In genomic region chr16:57603110-57604024, GRCh38 we compare ENCODE assay signal across 18 cellular contexts. TPM values are rescaled to one million over a fixed set of nuclear protein-coding genes. Genes with fewer than 3 reads are reported as not detected.
DNase-seq lines count a peak whose midpoint lies in the region; ATAC-seq lines count a peak whose summit lies in the region.
"Had no signal": no experiment of that assay in that cellular context is flagged by ENCODE, and none has a peak within 500 bp of the region (broad histone marks: within the 10 kb centered on the region; RNA-seq: fewer than 3 reads in every experiment).

No MANE protein-coding gene starts in this region.

- POLR2A ChIA-PET in naive thymus-derived CD8-positive, alpha-beta T cell (lab: Charles Lee) = interaction anchor here (1.8 kb wide), 1 partner anchor 11 kb away, joined by 12 read pairs; no protein-coding TSS in a partner anchor

- no peaks in the 10 kb centered on the region for H3K36me3 ChIP-seq in KOPT-K1 (ENCODE audit: insufficient read depth, low read length)
- H3K36me3 ChIP-seq: brain microvascular endothelial cell, neutrophil, SJSA1 had no signal

- peaks cover 52% of the 10 kb centered on the region for H3K4me1 Mint-ChIP-seq in T-helper 2 cell treated with Interferon-gamma antibody and Interleukin-4, amounts not matched to agents 5 μg/mL and 100 μg/mL, for 36 hours (ENCODE audit: low read depth)
- H3K4me1 Mint-ChIP-seq in activated CD8-positive, alpha-beta memory T cell treated with anti-CD3 and anti-CD28 coated beads, Interleukin-2, amount 10 ng/mL, durations not matched to agents 7 days and 5 days = peaks cover 83% of the 10 kb centered on the region
- H3K4me1 Mint-ChIP-seq in naive thymus-derived CD8-positive, alpha-beta T cell = peaks cover 15 to 60% (median 43%) of the 10 kb centered on the region in 4 donors

- peaks cover 12% of the 10 kb centered on the region for H3K27me3 Mint-ChIP-seq in T-helper 2 cell treated with Interferon-gamma antibody and Interleukin-4, amounts not matched to agents 5 μg/mL and 100 μg/mL, for 36 hours (ENCODE audit: low read depth)
- H3K27me3 Mint-ChIP-seq in activated CD8-positive, alpha-beta memory T cell treated with anti-CD3 and anti-CD28 coated beads, Interleukin-2, amount 10 ng/mL, durations not matched to agents 7 days and 5 days = no peaks in the 10 kb centered on the region
- H3K27me3 Mint-ChIP-seq in naive thymus-derived CD8-positive, alpha-beta T cell = no peaks in the 10 kb centered on the region
- H3K27me3 Mint-ChIP-seq: stimulated activated naive CD8-positive, alpha-beta T cell treated with anti-CD3 and anti-CD28 coated beads, Interleukin-15, amount 100 ng/mL, for 72 hours had no signal

- H3K9me3 ChIP-seq in KOPT-K1 (ENCODE audit: insufficient read depth, low read length, poor library complexity, severe bottlenecking) = no peaks in the 10 kb centered on the region
- H3K9me3 ChIP-seq: neutrophil, SJSA1 had no signal

- CTCF ChIA-PET in activated CD8-positive, alpha-beta memory T cell treated with anti-CD3 and anti-CD28 coated beads, Interleukin-2, amount 10 ng/mL, durations not matched to agents 7 days and 5 days (lab: Charles Lee) = interaction anchor here (1.1 to 14.0 kb wide), 5 partner anchors 9 to 45 kb away, joined by 3 to 230 read pairs (median 55); no protein-coding TSS in a partner anchor

- H3K27ac Mint-ChIP-seq in T-helper 2 cell treated with Interferon-gamma antibody and Interleukin-4, amounts not matched to agents 5 μg/mL and 100 μg/mL, for 36 hours = peak overlapping the region; percentile 14
- peak overlapping the region; percentile 65 for H3K27ac Mint-ChIP-seq in activated CD8-positive, alpha-beta memory T cell treated with anti-CD3 and anti-CD28 coated beads, Interleukin-2, amount 10 ng/mL, durations not matched to agents 7 days and 5 days
- peak overlapping the region; percentile 13 to 98 (median 82) for H3K27ac Mint-ChIP-seq in naive thymus-derived CD8-positive, alpha-beta T cell
- H3K27ac Mint-ChIP-seq: activated B cell treated with CpG ODN at 0.5 μM for 24 hours had no signal

- peaks cover 4% of the 10 kb centered on the region for H3K9me3 Mint-ChIP-seq in T-helper 2 cell treated with Interferon-gamma antibody and Interleukin-4, amounts not matched to agents 5 μg/mL and 100 μg/mL, for 36 hours
- peaks cover under 1% of the 10 kb centered on the region for H3K9me3 Mint-ChIP-seq in activated CD8-positive, alpha-beta memory T cell treated with anti-CD3 and anti-CD28 coated beads, Interleukin-2, amount 10 ng/mL, durations not matched to agents 7 days and 5 days (ENCODE audit: low read depth)
- peaks cover 0 to 3% (median 0%) of the 10 kb centered on the region in 9 donors for H3K9me3 Mint-ChIP-seq in naive thymus-derived CD8-positive, alpha-beta T cell
- H3K9me3 Mint-ChIP-seq: activated B cell treated with CpG ODN at 0.5 μM for 24 hours had no signal

- peak overlapping the region; percentile 91 for H3K27ac ChIP-seq in KOPT-K1 (ENCODE audit: low read depth, low read length, poor library complexity, severe bottlenecking)
- H3K27ac ChIP-seq: brain microvascular endothelial cell, neutrophil, SJSA1 had no signal

- no peak overlapping the region for H3K4me3 Mint-ChIP-seq in T-helper 2 cell treated with Interferon-gamma antibody and Interleukin-4, amounts not matched to agents 5 μg/mL and 100 μg/mL, for 36 hours
- no peak overlapping the region for H3K4me3 Mint-ChIP-seq in activated CD8-positive, alpha-beta memory T cell treated with anti-CD3 and anti-CD28 coated beads, Interleukin-2, amount 10 ng/mL, durations not matched to agents 7 days and 5 days
- peak overlapping the region in 3 of 10 donors; percentile 4 to 39 (median 5) for H3K4me3 Mint-ChIP-seq in naive thymus-derived CD8-positive, alpha-beta T cell
- H3K4me3 Mint-ChIP-seq: activated B cell treated with CpG ODN at 0.5 μM for 24 hours had no signal

- H3K36me3 Mint-ChIP-seq in T-helper 2 cell treated with Interferon-gamma antibody and Interleukin-4, amounts not matched to agents 5 μg/mL and 100 μg/mL, for 36 hours (ENCODE audit: low read depth) = peaks cover 2% of the 10 kb centered on the region
- H3K36me3 Mint-ChIP-seq in activated CD8-positive, alpha-beta memory T cell treated with anti-CD3 and anti-CD28 coated beads, Interleukin-2, amount 10 ng/mL, durations not matched to agents 7 days and 5 days = peaks cover 14% of the 10 kb centered on the region
- peaks cover 0 to 3% (median 0%) of the 10 kb centered on the region in 3 donors for H3K36me3 Mint-ChIP-seq in naive thymus-derived CD8-positive, alpha-beta T cell

- ATAC-seq in activated CD8-positive, alpha-beta memory T cell treated with anti-CD3 and anti-CD28 coated beads, Interleukin-2, amount 10 ng/mL, durations not matched to agents 7 days and 5 days = no peak
- no peak for ATAC-seq in naive thymus-derived CD8-positive, alpha-beta T cell
- ATAC-seq in HG03520 (IDR thresholded peaks at IDR 0.05; ENCODE audit: unreplicated experiment) (no peak), HG02759 (IDR thresholded peaks at IDR 0.05; ENCODE audit: unreplicated experiment) (no peak)
- ATAC-seq: stimulated activated naive CD8-positive, alpha-beta T cell treated with anti-CD3 and anti-CD28 coated beads, Interleukin-15, amount 100 ng/mL, for 72 hours had no signal

- DNase-seq in T-helper 2 cell treated with Interferon-gamma antibody and Interleukin-4, amounts not matched to agents 5 μg/mL and 100 μg/mL, for 36 hours (ENCODE audit: low spot score) = no peak
- no peak for DNase-seq in T-helper 2 cell
- DNase-seq in activated CD8-positive, alpha-beta memory T cell treated with anti-CD3 and anti-CD28 coated beads, Interleukin-2, amount 10 ng/mL, durations not matched to agents 7 days and 5 days = peak; percentile 39
- DNase-seq in naive thymus-derived CD8-positive, alpha-beta T cell = no peak
- no peak for DNase-seq in HK-2 (ENCODE audit: unreplicated experiment)
- DNase-seq: activated B cell treated with CpG ODN at 0.5 μM for 24 hours; brain microvascular endothelial cell; COR-L47; effector memory CD4-positive, alpha-beta T cell; mammary epithelial cell; NCI-H1092; NCI-H2227 treated with DMSO at 0.1 percent for 48 hours had no signal

RNA-seq across cellular contexts. Expression of gene ADGRG1, which starts 25.1 kb away (rescaled TPM):
- 10 to 100 TPM in 1 of 2 experiments, 1 to 10 TPM in 1; 7.3 to 19.9 TPM for total RNA-seq in activated CD8-positive, alpha-beta memory T cell treated with anti-CD3 and anti-CD28 coated beads, Interleukin-2, amount 10 ng/mL, durations not matched to agents 7 days and 5 days
- total RNA-seq in naive thymus-derived CD8-positive, alpha-beta T cell = under 1 TPM; 0.47 to 0.77 TPM
- 10 to 100 TPM in 1 of 3 donors, 1 to 10 TPM in 2; 1.3 to 56.5 (median 1.5) TPM for polyA plus RNA-seq in naive thymus-derived CD8-positive, alpha-beta T cell

Comparison
In these comparisons a context has a peak if more than half of its experiments do, and no peak if none do; other contexts are left out.
1. H3K27ac Mint-ChIP-seq: peak in every context shown above with its lines; median percentile 82 in naive thymus-derived CD8-positive, alpha-beta T cell; 65 in activated CD8-positive, alpha-beta memory T cell treated with anti-CD3 and anti-CD28 coated beads, Interleukin-2, amount 10 ng/mL, durations not matched to agents 7 days and 5 days; 14 in T-helper 2 cell treated with Interferon-gamma antibody and Interleukin-4, amounts not matched to agents 5 μg/mL and 100 μg/mL, for 36 hours.
2. RNA of gene ADGRG1, which starts 25.1 kb away (total RNA-seq): 7.3 to 19.9 TPM in activated CD8-positive, alpha-beta memory T cell treated with anti-CD3 and anti-CD28 coated beads, Interleukin-2, amount 10 ng/mL, durations not matched to agents 7 days and 5 days; 0.47 to 0.77 TPM in naive thymus-derived CD8-positive, alpha-beta T cell; every median in the first group is over 4 times any median in the second.